Comparison of ENCODE assay signal across 1 cellular context in the genomic region with DNA sequence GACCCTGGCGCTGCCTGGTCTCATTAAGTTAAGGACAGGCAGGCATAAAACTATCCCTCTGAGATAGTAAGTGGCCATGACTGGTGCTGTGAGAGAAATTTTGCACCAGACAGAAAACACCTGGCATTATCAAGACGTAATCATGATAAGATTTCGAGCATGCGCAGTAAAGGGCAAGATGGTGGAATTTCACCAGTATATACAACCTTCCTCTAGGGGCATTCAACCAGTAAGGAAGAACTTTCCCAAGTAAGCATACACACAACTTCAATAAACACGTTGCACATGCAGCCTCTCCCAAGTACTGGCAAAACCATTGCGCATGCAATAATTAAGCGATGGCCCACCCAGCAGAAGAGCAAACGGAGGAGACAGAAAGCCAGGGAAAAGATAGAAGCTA.
TF ChIP-seq lines count a peak whose summit lies in the region.

No MANE protein-coding gene starts in this region.

TF ChIP-seq in SK-N-SH, 30 proteins besides CTCF, POLR2A, EP300 and RAD21 (continued from another document):
- TF ChIP-seq FOXM1 (IDR thresholded peaks at IDR 0.05; ENCODE audit: low read depth) (no peak), SIN3A (IDR thresholded peaks at IDR 0.05; ENCODE audit: borderline replicate concordance, low read depth, low read length) (no peak), EZH2phosphoT487 (IDR thresholded peaks at IDR 0.05; ENCODE audit: borderline replicate concordance, low read depth) (no peak), TAF1 (IDR thresholded peaks at IDR 0.05; ENCODE audit: borderline replicate concordance, low read depth, low read length) (no peak)
TF ChIP-seq in SK-N-SH: peak in this region for 0.
